In genomic region chr3:185931777-185932176, GRCh38 we compare ENCODE assay signal across 10 cellular contexts. TPM values are rescaled to one million over a fixed set of nuclear protein-coding genes. Genes with fewer than 3 reads are reported as not detected.
DNase-seq lines count a peak whose midpoint lies in the region; ATAC-seq, FAIRE-seq and TF ChIP-seq lines count a peak whose summit lies in the region.
"Had no signal": no experiment of that assay in that cellular context is flagged by ENCODE, and none has a peak within 500 bp of the region (broad histone marks: within the 10 kb centered on the region; RNA-seq: fewer than 3 reads in every experiment).

No MANE protein-coding gene starts in this region.

- no peak overlapping the region for H2BK5ac ChIP-seq in neuronal stem cell (ENCODE audit: low read length)

- H3K9ac ChIP-seq in keratinocyte (ENCODE audit: control insufficient read depth, extremely low read depth, insufficient read depth, low read length) (peak overlapping the region; percentile 100), neuronal stem cell (ENCODE audit: low read depth, low read length, poor library complexity) (no peak overlapping the region)

- peaks cover 81% of the 10 kb centered on the region for H4K20me1 ChIP-seq in keratinocyte (ENCODE audit: control insufficient read depth, extremely low read depth, insufficient read depth, low read length)

- no peaks in the 10 kb centered on the region for H3K9me3 Mint-ChIP-seq in activated T-helper 2 cell treated with anti-CD3 and anti-CD28 coated beads, Interferon-gamma antibody, Interleukin-2, Interleukin-4, amounts not matched to agents 10 μg/mL and 5 μg/mL and 100 μg/mL, durations not matched to agents 14 hours and 24 hours and 36 hours

- WGBS in heart left ventricle, 4 donors: 13 to 24% (median 18%) methylated on average over 3 of the region's 3 CpGs
- 25% methylated on average over 3 of the region's 3 CpGs for WGBS in tibial nerve, 2 donors
- no CpG with 5 or more reads among the region's 3 CpGs for WGBS in neuronal stem cell (ENCODE audit: extremely low coverage in 2 of 2, insufficient read length in 2 of 2, insufficient replicate concordance in 1 of 2), 2 donors

- no peak overlapping the region for H3K4ac ChIP-seq in neuronal stem cell (ENCODE audit: low read length)

- H4K91ac ChIP-seq in neuronal stem cell (ENCODE audit: low read depth, low read length, poor library complexity): no peak overlapping the region

- H3K4me3 Mint-ChIP-seq in activated T-helper 2 cell treated with anti-CD3 and anti-CD28 coated beads, Interferon-gamma antibody, Interleukin-2, Interleukin-4, amounts not matched to agents 10 μg/mL and 5 μg/mL and 100 μg/mL, durations not matched to agents 14 hours and 24 hours and 36 hours (ENCODE audit: low read depth): peak overlapping the region; percentile 98

- TF ChIP-seq POLR2A in heart left ventricle (IDR thresholded peaks at IDR 0.05) (no peak), tibial nerve (IDR thresholded peaks at IDR 0.05) (no peak)

- H3K79me2 ChIP-seq in keratinocyte (ENCODE audit: control insufficient read depth, insufficient read depth, low read length): peaks cover 100% of the 10 kb centered on the region

- H2BK15ac ChIP-seq in neuronal stem cell (ENCODE audit: low read length): no peak overlapping the region

- DNase-seq in heart left ventricle (no peak), Right ventricle myocardium inferior (ENCODE audit: missing footprints) (no peak), keratinocyte (ENCODE audit: low read depth, low spot score) (no peak), tibial nerve (ENCODE audit: low spot score in 2 of 2) (no peak), WERI-Rb-1 (no peak), neuronal stem cell (ENCODE audit: low spot score) (no peak)
- DNase-seq in activated T-helper 2 cell treated with anti-CD3 and anti-CD28 coated beads, Interferon-gamma antibody, Interleukin-2, Interleukin-4, amounts not matched to agents 10 μg/mL and 5 μg/mL and 100 μg/mL, durations not matched to agents 14 hours and 24 hours and 36 hours (ENCODE audit: low spot score): no peak
- DNase-seq: brain microvascular endothelial cell, SJCRH30 had no signal

- H3K18ac ChIP-seq in neuronal stem cell (ENCODE audit: low read length): no peak overlapping the region

- peak overlapping the region in 4 of 12 donors; percentile 10 to 29 (median 22) for H3K27ac ChIP-seq in heart left ventricle
- peak overlapping the region; percentile 22 for H3K27ac ChIP-seq in keratinocyte (ENCODE audit: control insufficient read depth, insufficient read depth, low read length)
- H3K27ac ChIP-seq in tibial nerve: peak overlapping the region in 3 of 4 donors; percentile 0 to 100 (median 99)
- H3K27ac ChIP-seq in WERI-Rb-1: no peak overlapping the region
- H3K27ac ChIP-seq in neuronal stem cell (replicated peaks; ENCODE audit: low read length): no peak overlapping the region
- H3K27ac ChIP-seq: brain microvascular endothelial cell, SJCRH30 had no signal

- no peak overlapping the region for H4K8ac ChIP-seq in neuronal stem cell (ENCODE audit: low read depth, low read length)

- no peak for FAIRE-seq in keratinocyte (lab: Jason Lieb, UNC)

- no peaks in the 10 kb centered on the region for H3K27me3 Mint-ChIP-seq in activated T-helper 2 cell treated with anti-CD3 and anti-CD28 coated beads, Interferon-gamma antibody, Interleukin-2, Interleukin-4, amounts not matched to agents 10 μg/mL and 5 μg/mL and 100 μg/mL, durations not matched to agents 14 hours and 24 hours and 36 hours (ENCODE audit: low read depth)

- no peak overlapping the region for H2BK12ac ChIP-seq in neuronal stem cell (ENCODE audit: low read length)

- TF ChIP-seq CTCF in heart left ventricle (IDR thresholded peaks at IDR 0.05): no peak
- TF ChIP-seq CTCF in keratinocyte (optimal IDR thresholded peaks at IDR 0.05 in 1 of 3, IDR thresholded peaks at IDR 0.05 in 1 of 3, conservative IDR thresholded peaks at IDR 0.05 in 1 of 3; ENCODE audit: extremely low read depth in 1 of 3, insufficient read depth in 2 of 3, low read length in 3 of 3): no peak
- no peak for TF ChIP-seq CTCF in tibial nerve (IDR thresholded peaks at IDR 0.05)
- no peak for TF ChIP-seq CTCF in WERI-Rb-1 (IDR thresholded peaks at IDR 0.05; ENCODE audit: low read depth, low read length)

- H2BK120ac ChIP-seq in neuronal stem cell (ENCODE audit: low read depth, low read length): no peak overlapping the region

- peaks cover 93% of the 10 kb centered on the region for H3K36me3 Mint-ChIP-seq in activated T-helper 2 cell treated with anti-CD3 and anti-CD28 coated beads, Interferon-gamma antibody, Interleukin-2, Interleukin-4, amounts not matched to agents 10 μg/mL and 5 μg/mL and 100 μg/mL, durations not matched to agents 14 hours and 24 hours and 36 hours (ENCODE audit: low read depth)

- H3K79me1 ChIP-seq in neuronal stem cell (ENCODE audit: low read depth, low read length): no peaks in the 10 kb centered on the region

- no peak overlapping the region for H2AFZ ChIP-seq in keratinocyte (ENCODE audit: control insufficient read depth, low read length)
- no peak overlapping the region for H2AFZ ChIP-seq in neuronal stem cell (ENCODE audit: low read length)

- peak overlapping the region; percentile 90 for H3K4me2 ChIP-seq in keratinocyte (ENCODE audit: control insufficient read depth, extremely low read depth, insufficient read depth, low read depth, low read length)
- no peak overlapping the region for H3K4me2 ChIP-seq in neuronal stem cell (ENCODE audit: insufficient read depth, low read length, poor library complexity, severe bottlenecking)

- peak overlapping the region; percentile 56 for H3K27ac Mint-ChIP-seq in activated T-helper 2 cell treated with anti-CD3 and anti-CD28 coated beads, Interferon-gamma antibody, Interleukin-2, Interleukin-4, amounts not matched to agents 10 μg/mL and 5 μg/mL and 100 μg/mL, durations not matched to agents 14 hours and 24 hours and 36 hours

- no peak overlapping the region for H2AK5ac ChIP-seq in neuronal stem cell (ENCODE audit: low read depth, low read length)

- H3K9me3 ChIP-seq in heart left ventricle: no peaks in the 10 kb centered on the region
- no peaks in the 10 kb centered on the region for H3K9me3 ChIP-seq in keratinocyte (ENCODE audit: control insufficient read depth, low read depth, low read length)
- no peaks in the 10 kb centered on the region for H3K9me3 ChIP-seq in tibial nerve
- no peaks in the 10 kb centered on the region for H3K9me3 ChIP-seq in WERI-Rb-1 (ENCODE audit: severe bottlenecking)
- no peaks in the 10 kb centered on the region for H3K9me3 ChIP-seq in neuronal stem cell (replicated peaks in 1 of 2; ENCODE audit: control insufficient read depth in 2 of 2, insufficient read depth in 1 of 2, low read depth in 1 of 2, low read length in 2 of 2)
- H3K9me3 ChIP-seq: SJCRH30 had no signal

- H3K14ac ChIP-seq in neuronal stem cell (ENCODE audit: low read length): no peak overlapping the region

- H3K27me3 ChIP-seq in heart left ventricle: no peaks in the 10 kb centered on the region
- no peaks in the 10 kb centered on the region for H3K27me3 ChIP-seq in keratinocyte (ENCODE audit: control insufficient read depth, extremely low read depth, insufficient read depth, low read length)
- H3K27me3 ChIP-seq in tibial nerve: no peaks in the 10 kb centered on the region
- no peaks in the 10 kb centered on the region for H3K27me3 ChIP-seq in WERI-Rb-1 (ENCODE audit: insufficient read depth, low read depth, severe bottlenecking)
- H3K27me3 ChIP-seq in neuronal stem cell (ENCODE audit: control insufficient read depth in 3 of 3, insufficient read depth in 3 of 3, low read depth in 1 of 3, low read length in 3 of 3): no peaks in the 10 kb centered on the region
- H3K27me3 ChIP-seq: brain microvascular endothelial cell, SJCRH30 had no signal

- no peak for TF ChIP-seq EP300 in tibial nerve (IDR thresholded peaks at IDR 0.05)

- H3K36me3 ChIP-seq in heart left ventricle (peaks cover 0 to 39% (median 11%) of the 10 kb centered on the region in 9 donors), keratinocyte (ENCODE audit: control insufficient read depth in 2 of 2, extremely low read depth in 1 of 2, insufficient read depth in 2 of 2, low read length in 2 of 2) (peaks cover under 1 to 39% of the 10 kb centered on the region in 2 experiments), tibial nerve (no peaks in the 10 kb centered on the region), WERI-Rb-1 (peaks cover 93% of the 10 kb centered on the region), neuronal stem cell (replicated peaks in 1 of 2; ENCODE audit: control insufficient read depth in 2 of 2, insufficient read depth in 2 of 2, low read length in 2 of 2) (peaks cover 3 to 93% of the 10 kb centered on the region in 2 donors)

- H3K23ac ChIP-seq in neuronal stem cell (ENCODE audit: low read depth, low read length, poor library complexity): no peak overlapping the region

- dilution Hi-C loops in keratinocyte (cut with MboI; ENCODE audit: extremely low pct_ligation_motif_present, low sequenced_read_pairs): no loop called here

- peaks cover 3% of the 10 kb centered on the region for H3K9me1 ChIP-seq in keratinocyte (ENCODE audit: control insufficient read depth, extremely low read depth, insufficient read depth, low read length)

- H3K4me1 Mint-ChIP-seq in activated T-helper 2 cell treated with anti-CD3 and anti-CD28 coated beads, Interferon-gamma antibody, Interleukin-2, Interleukin-4, amounts not matched to agents 10 μg/mL and 5 μg/mL and 100 μg/mL, durations not matched to agents 14 hours and 24 hours and 36 hours (ENCODE audit: low read depth): peaks cover 79% of the 10 kb centered on the region

- peak overlapping the region in 8 of 12 donors; percentile 13 to 100 (median 90) for H3K4me3 ChIP-seq in heart left ventricle
- H3K4me3 ChIP-seq in keratinocyte (ENCODE audit: control insufficient read depth in 2 of 3, extremely low read depth in 1 of 3, insufficient read depth in 2 of 3, low read depth in 1 of 3, low read length in 3 of 3): peak overlapping the region in 2 of 3 experiments; percentile 99
- peak overlapping the region in 2 of 4 donors; percentile 7 to 9 for H3K4me3 ChIP-seq in tibial nerve
- no peak overlapping the region for H3K4me3 ChIP-seq in WERI-Rb-1 (ENCODE audit: low read depth, low read length)
- no peak overlapping the region for H3K4me3 ChIP-seq in neuronal stem cell (ENCODE audit: low read length in 2 of 2)
- H3K4me3 ChIP-seq: SJCRH30 had no signal

- ATAC-seq in heart left ventricle (no peak), Right ventricle myocardium inferior (no peak), HG02970 (IDR thresholded peaks at IDR 0.05; ENCODE audit: low FRiP score, unreplicated experiment) (no peak)

- intact Hi-C loops in heart left ventricle (cut with DNase I): loop anchor here in 2 of 10 donors (10.0 kb wide), 2 partner anchors 197 to 853 kb away; partner anchors contain the start of gene EIF4A2 (in 1 of the 2)
- intact Hi-C loops in Right ventricle myocardium inferior (cut with DNase I): loop anchor here (10.0 kb wide), 1 partner anchor 197 kb away; no protein-coding TSS in a partner anchor
- intact Hi-C loops in activated T-helper 2 cell treated with anti-CD3 and anti-CD28 coated beads, Interferon-gamma antibody, Interleukin-2, Interleukin-4, amounts not matched to agents 10 μg/mL and 5 μg/mL and 100 μg/mL, durations not matched to agents 14 hours and 24 hours and 36 hours (cut with micrococcal nuclease): loop anchor here (10.0 kb wide), 2 partner anchors 107 to 1203 kb away; partner anchors contain the start of genes IGF2BP2 and RPL39L

- H3K4me1 ChIP-seq in heart left ventricle (peaks cover 33 to 94% (median 85%) of the 10 kb centered on the region in 12 donors), keratinocyte (ENCODE audit: control insufficient read depth, extremely low read depth, insufficient read depth, low read length) (peaks cover 63% of the 10 kb centered on the region), tibial nerve (peaks cover 8 to 88% (median 79%) of the 10 kb centered on the region in 4 donors), neuronal stem cell (ENCODE audit: control insufficient read depth in 2 of 2, insufficient read depth in 1 of 2, low read depth in 1 of 2, low read length in 2 of 2) (peaks cover 11 to 39% of the 10 kb centered on the region in 2 donors)

RNA-seq across cellular contexts. Expression of gene TRA2B, which starts 6.0 kb away (rescaled TPM):
- 10 to 100 TPM; 40.4 to 66.0 (median 46.1) TPM for total RNA-seq in heart left ventricle
- 10 to 100 TPM; 28.5 to 58.1 TPM for polyA plus RNA-seq in heart left ventricle
- 44.2 TPM for total RNA-seq in Right ventricle myocardium inferior
- 277 and 282 TPM in 2 replicates for total RNA-seq in activated T-helper 2 cell treated with anti-CD3 and anti-CD28 coated beads, Interferon-gamma antibody, Interleukin-2, Interleukin-4, amounts not matched to agents 10 μg/mL and 5 μg/mL and 100 μg/mL, durations not matched to agents 14 hours and 24 hours and 36 hours
- polyA plus RNA-seq in keratinocyte: 105 to 195 TPM (median 132 TPM) in 3 replicates
- 73.7 TPM for polyA plus RNA-seq in keratinocyte (2011; ENCODE audit: low read depth)
- polyA plus RNA-seq in keratinocyte (2011; cell fraction: cytosol; rRNA removed): 65.1 and 101 TPM in 2 replicates
- 75.4 and 116 TPM in 2 replicates for polyA plus RNA-seq in keratinocyte (2011; cell fraction: nucleus; rRNA removed)
- 48.2 and 132 TPM in 2 replicates for polyA plus RNA-seq in keratinocyte (2012; ENCODE audit: low replicate concordance)
- polyA minus RNA-seq in keratinocyte: 70.9 to 176 TPM (median 145 TPM) in 3 replicates
- 296 TPM for polyA minus RNA-seq in keratinocyte (2011; cell fraction: cytosol; rRNA and poly(A)+ RNA removed)
- 77.1 and 106 TPM in 2 replicates for polyA minus RNA-seq in keratinocyte (2011; cell fraction: nucleus; rRNA and poly(A)+ RNA removed)
- 100 to 1,000 TPM; 134 to 216 (median 201) TPM for total RNA-seq in tibial nerve
- 305 TPM for polyA plus RNA-seq in neuronal stem cell (2013, experiment 1 of 2)
- polyA plus RNA-seq in neuronal stem cell (2013, experiment 2 of 2): 338 TPM

Comparison
In these comparisons a context has a peak if more than half of its experiments do, and no peak if none do; other contexts are left out.
1. H3K27ac ChIP-seq: peak in keratinocyte (single experiment) and tibial nerve (3 of 4); none in WERI-Rb-1 (single experiment) and neuronal stem cell (single experiment).
2. H3K4me3 ChIP-seq: peak in heart left ventricle (8 of 12) and keratinocyte (2 of 3); none in WERI-Rb-1 (single experiment) and neuronal stem cell (0 of 2).